ENCODE assay signal across 8 cellular contexts in genomic region chr16:25223964-25224363, GRCh38. TPM values are rescaled to one million over a fixed set of nuclear protein-coding genes. Genes with fewer than 3 reads are reported as not detected.
"Had no signal": no experiment of that assay in that cellular context is flagged by ENCODE, and none has a peak within 500 bp of the region (broad histone marks: within the 10 kb centered on the region; RNA-seq: fewer than 3 reads in every experiment).

No MANE protein-coding gene starts in this region.

- H3K4me3 ChIP-seq: GM23338 had no signal

- ATAC-seq: GM23338 had no signal

- H3K4me2 ChIP-seq: GM23338, KMS-11 had no signal

- FAIRE-seq: HTR-8/SVneo had no signal

- H3K27ac ChIP-seq: KMS-11 had no signal

- H3K9ac ChIP-seq: KMS-11 had no signal

- DNase-seq: H9, HCEC 1CT, KBM-7 had no signal

RNA-seq across cellular contexts. Expression of gene AQP8, which starts 7.2 kb away (rescaled TPM):
- total RNA-seq: GM23338, H9, HT-29 had no signal
- polyA plus RNA-seq: GM23338, IgD-negative memory B cell had no signal
